In genomic region chr1:31007462-31007991, GRCh38 we compare ENCODE assay signal across 10 cellular contexts. TPM values are rescaled to one million over a fixed set of nuclear protein-coding genes. Genes with fewer than 3 reads are reported as not detected.
DNase-seq lines count a peak whose midpoint lies in the region; ATAC-seq, FAIRE-seq and TF ChIP-seq lines count a peak whose summit lies in the region.
"Had no signal": no experiment of that assay in that cellular context is flagged by ENCODE, and none has a peak within 500 bp of the region (broad histone marks: within the 10 kb centered on the region; RNA-seq: fewer than 3 reads in every experiment).

No MANE protein-coding gene starts in this region.

- BruUV-seq in GM12878 (replicated peaks; lab: Mats Ljungman, UMichigan): no TSS peak

- TF ChIP-seq EP300 in GM12878 (IDR thresholded peaks at IDR 0.05; ENCODE audit: borderline replicate concordance in 1 of 2, control insufficient read depth in 1 of 2, low read depth in 2 of 2, low read length in 2 of 2): no peak

- DNase-seq in AG09309 (ENCODE audit: low read depth): peak; percentile 84
- DNase-seq in GM12878 (ENCODE audit: low read depth, low spot score): no peak
- no peak for DNase-seq in lower lobe of right lung
- DNase-seq in tibial artery: no peak
- no peak for DNase-seq in coronary artery (ENCODE audit: low spot score)
- no peak for DNase-seq in NCI-H146 treated with DMSO at 0.1 percent for 48 hours (lab: John Stamatoyannopoulos, UW; ENCODE audit: unreplicated experiment)
- DNase-seq in left ventricle myocardium superior: no peak
- DNase-seq: activated naive CD4-positive, alpha-beta T cell treated with Interleukin-2 at 50 U/mL for 16 hours had no signal

- H2AFZ ChIP-seq in GM12878 (ENCODE audit: control insufficient read depth, low read depth, low read length): no peak overlapping the region

- intact Hi-C loops in GM12878 (cut with micrococcal nuclease; ENCODE audit: unreplicated experiment): no loop called here
- intact Hi-C loops in lower lobe of right lung (cut with DNase I): no loop called here
- intact Hi-C loops in tibial artery (cut with DNase I; ENCODE audit: low total_unique reads): no loop called here
- intact Hi-C loops in left ventricle myocardium superior (cut with micrococcal nuclease): no loop called here

- no peak overlapping the region for H3K4me3 ChIP-seq in AG09309 (ENCODE audit: control insufficient read depth, low read depth, low read length)
- H3K4me3 ChIP-seq in HUES6 (ENCODE audit: low read depth, low read length): no peak overlapping the region
- no peak overlapping the region for H3K4me3 ChIP-seq in GM12878
- H3K4me3 ChIP-seq in lower lobe of right lung: no peak overlapping the region
- H3K4me3 ChIP-seq in tibial artery: no peak overlapping the region
- no peak overlapping the region for H3K4me3 ChIP-seq in coronary artery

- WGBS in GM12878 (ENCODE audit: insufficient coverage, insufficient replicate concordance, low lambda C conversion rate, missing lambda C conversion rate): 2% methylated on average over 2 of the region's 2 CpGs

- RAD21 ChIA-PET in GM12878 (lab: Charles Lee; ENCODE audit: unreplicated experiment): no interaction called here

- TF ChIP-seq POLR2A in GM12878 (IDR thresholded peaks at IDR 0.05; ENCODE audit: low read depth, low read length): no peak

- FAIRE-seq in GM12878 (lab: Jason Lieb, UNC): no peak
- FAIRE-seq: G401.6 had no signal

- H3K4me1 ChIP-seq in HUES6 (ENCODE audit: control insufficient read depth, insufficient read depth, low read length): peaks cover 29% of the 10 kb centered on the region
- H3K4me1 ChIP-seq in GM12878 (ENCODE audit: control insufficient read depth, insufficient read depth, low read length): peaks cover 25% of the 10 kb centered on the region
- H3K4me1 ChIP-seq in lower lobe of right lung: peaks cover 39% of the 10 kb centered on the region
- H3K4me1 ChIP-seq in tibial artery: peaks cover 0 to 45% (median 22%) of the 10 kb centered on the region in 4 donors

- TF ChIP-seq CTCF in AG09309 (IDR thresholded peaks at IDR 0.05; ENCODE audit: control insufficient read depth, insufficient read depth, low read depth, low read length, missing control alignments) (no peak), GM12878 (IDR thresholded peaks at IDR 0.05 in 2 of 3, conservative IDR thresholded peaks at IDR 0.05 in 1 of 3; ENCODE audit: control insufficient read depth in 2 of 3, extremely low read depth in 1 of 3, insufficient read depth in 1 of 3, low read depth in 3 of 3, low read length in 3 of 3) (no peak), lower lobe of right lung (IDR thresholded peaks at IDR 0.05) (no peak), tibial artery (IDR thresholded peaks at IDR 0.05) (no peak), coronary artery (IDR thresholded peaks at IDR 0.05) (no peak)

- peak; percentile 15; the same call in 1 of the 3 replicates for ATAC-seq in GM12878
- peak; percentile 66 to 72 for ATAC-seq in lower lobe of right lung
- no peak for ATAC-seq in left ventricle myocardium superior

- TF ChIP-seq RAD21 in GM12878 (IDR thresholded peaks at IDR 0.05; ENCODE audit: insufficient read depth, low read depth, low read length): no peak

- no peaks in the 10 kb centered on the region for H3K27me3 ChIP-seq in HUES6 (ENCODE audit: control insufficient read depth, insufficient read depth, low read length)
- no peaks in the 10 kb centered on the region for H3K27me3 ChIP-seq in GM12878 (replicated peaks in 1 of 2; ENCODE audit: control insufficient read depth in 2 of 2, insufficient read depth in 2 of 2, low read length in 1 of 2)
- no peaks in the 10 kb centered on the region for H3K27me3 ChIP-seq in lower lobe of right lung (ENCODE audit: low read depth)
- no peaks in the 10 kb centered on the region for H3K27me3 ChIP-seq in tibial artery

- H3K9ac ChIP-seq in HUES6 (ENCODE audit: low read length): no peak overlapping the region
- no peak overlapping the region for H3K9ac ChIP-seq in GM12878 (ENCODE audit: control insufficient read depth, insufficient read depth, low read length)

- in situ Hi-C loops in GM12878 (cut with MboI): no loop called here

- SMC1A ChIA-PET in GM12878 (lab: Charles Lee; ENCODE audit: uncharacterized antibody, unreplicated experiment): interaction anchor here (0.8 to 1.9 kb wide), 4 partner anchors 10 to 65 kb away, joined by 3 to 7 read pairs (median 5); no protein-coding TSS in a partner anchor

- H3K9me3 ChIP-seq in HUES6 (ENCODE audit: control insufficient read depth, insufficient read depth, low read depth, low read length) (no peaks in the 10 kb centered on the region), GM12878 (replicated peaks; ENCODE audit: control insufficient read depth, insufficient read depth, low read length) (no peaks in the 10 kb centered on the region), lower lobe of right lung (no peaks in the 10 kb centered on the region), tibial artery (no peaks in the 10 kb centered on the region)

- no peak overlapping the region for H3K4me2 ChIP-seq in GM12878 (ENCODE audit: control insufficient read depth, insufficient read depth)

- POLR2A ChIA-PET in GM12878 (lab: Charles Lee): interaction anchor here (0.5 to 1.7 kb wide), 2 partner anchors 38 to 45 kb away, joined by 3 read pairs; no protein-coding TSS in a partner anchor

- 0 out of 2 replicates have a peak overlapping the region, but pooled peaks have one; percentile 49 for H3K27ac ChIP-seq in HUES6 (ENCODE audit: low read depth, low read length)
- no peak overlapping the region for H3K27ac ChIP-seq in GM12878 (ENCODE audit: control insufficient read depth, insufficient read depth)
- no peak overlapping the region for H3K27ac ChIP-seq in lower lobe of right lung
- no peak overlapping the region for H3K27ac ChIP-seq in tibial artery
- no peak overlapping the region for H3K27ac ChIP-seq in coronary artery

- peaks cover 4% of the 10 kb centered on the region; the same call in 1 of the 2 replicates for H4K20me1 ChIP-seq in GM12878 (ENCODE audit: control insufficient read depth, insufficient read depth)

- CTCF ChIA-PET in GM12878 (lab: Yijun Ruan, JAX): interaction anchor here (0.6 to 1.1 kb wide), 3 partner anchors 18 to 873 kb away, joined by 3 to 4 read pairs (median 3); no protein-coding TSS in a partner anchor

- peaks cover 72% of the 10 kb centered on the region for H3K79me2 ChIP-seq in GM12878 (ENCODE audit: control insufficient read depth, insufficient read depth, low read length)

- peaks cover 51% of the 10 kb centered on the region for H3K36me3 ChIP-seq in HUES6 (ENCODE audit: control insufficient read depth, insufficient read depth, low read length)
- peaks cover 7 to 23% of the 10 kb centered on the region in 2 experiments for H3K36me3 ChIP-seq in GM12878 (ENCODE audit: control insufficient read depth in 2 of 2, insufficient read depth in 2 of 2, low read length in 1 of 2)
- peaks cover 43% of the 10 kb centered on the region for H3K36me3 ChIP-seq in lower lobe of right lung
- H3K36me3 ChIP-seq in tibial artery: peaks cover 0 to 29% (median 24%) of the 10 kb centered on the region in 3 donors

TF ChIP-seq in GM12878, 131 proteins besides CTCF, POLR2A, EP300 and RAD21:
- TF ChIP-seq RBBP5 (conservative IDR thresholded peaks at IDR 0.05): no peak
- peak; percentile 54 for TF ChIP-seq TCF7 (IDR thresholded peaks at IDR 0.05; ENCODE audit: borderline replicate concordance)

RNA-seq across cellular contexts. Expression of gene PUM1, which starts 58.0 kb away (rescaled TPM):
- total RNA-seq in GM12878 (2013; cell fraction: nucleolus; rRNA removed): 230 and 238 TPM in 2 replicates
- total RNA-seq in GM12878 (2014; rRNA removed) (43.2 and 43.9 TPM in 2 replicates), GM12878 (2014; rRNA removed; fragmentation: Illumina TruSeq; extraction: Trizol) (41.5 and 42.2 TPM in 2 replicates), GM12878 (2021) (67.6 and 75.3 TPM in 2 replicates), lower lobe of right lung (121 TPM), left ventricle myocardium superior (75.0 TPM)
- polyA plus RNA-seq in GM12878 (2011; ENCODE audit: low read depth): 18.6 TPM
- polyA plus RNA-seq in GM12878 (2011; rRNA removed) (41.4 and 52.4 TPM in 2 replicates), GM12878 (2014; fragmentation: Illumina TruSeq; extraction: Trizol) (39.2 and 43.5 TPM in 2 replicates), GM12878 (2014; fragmentation: Nextera tagmentation; extraction: Ambion mirVana) (10 to 100 TPM; 21.4 to 27.4 TPM), GM12878 (2014; rRNA removed) (41.0 and 44.1 TPM in 2 replicates), GM12878 (2016; fragmentation: Nextera tagmentation; extraction: Ambion mirVana) (10 to 100 TPM; 43.4 to 47.7 TPM)
- 78.5 and 91.3 TPM in 2 replicates for polyA plus RNA-seq in GM12878 (2011; cell fraction: cytosol; rRNA removed)
- polyA plus RNA-seq in GM12878 (2011; cell fraction: nucleus; rRNA removed): 75.1 and 85.8 TPM in 2 replicates
- polyA plus RNA-seq in GM12878 (2012): 28.9 and 39.0 TPM in 2 replicates
- 200 and 344 TPM in 2 replicates for polyA minus RNA-seq in GM12878 (2011; rRNA and poly(A)+ RNA removed)
- polyA minus RNA-seq in GM12878 (2011; cell fraction: cytosol; rRNA and poly(A)+ RNA removed): 38.2 and 53.0 TPM in 2 replicates
- 83.1 and 154 TPM in 2 replicates for polyA minus RNA-seq in GM12878 (2011; cell fraction: nucleus; rRNA and poly(A)+ RNA removed)
